In genomic region chr9:33049680-33050361, GRCh38 we compare ENCODE assay signal across 1 cellular context.
TF ChIP-seq lines count a peak whose summit lies in the region.

No MANE protein-coding gene starts in this region.

TF ChIP-seq in K562, 482 proteins besides CTCF, POLR2A, EP300 and RAD21:
- no peak for TF ChIP-seq ZKSCAN3 (CRISPR knock-in tag; IDR thresholded peaks at IDR 0.05)
- no peak for TF ChIP-seq DDX20 (tag; IDR thresholded peaks at IDR 0.05; ENCODE audit: low read depth)
- TF ChIP-seq STAT6 (CRISPR knock-in tag; IDR thresholded peaks at IDR 0.05) = no peak
- TF ChIP-seq ZNF277 (CRISPR knock-in tag; IDR thresholded peaks at IDR 0.05; ENCODE audit: borderline replicate concordance) = no peak
- 0 out of 2 replicates have a peak, but pooled peaks have one; percentile 4 for TF ChIP-seq ZNF121 (CRISPR knock-in tag; conservative IDR thresholded peaks at IDR 0.05)
- TF ChIP-seq FOXK1 (CRISPR knock-in tag; IDR thresholded peaks at IDR 0.05; ENCODE audit: borderline replicate concordance) = no peak
